Comparison of ENCODE assay signal across 10 cellular contexts in genomic region chr1:158366783-158367182, GRCh38. TPM values are rescaled to one million over a fixed set of nuclear protein-coding genes. Genes with fewer than 3 reads are reported as not detected.
"Had no signal": no experiment of that assay in that cellular context is flagged by ENCODE, and none has a peak within 500 bp of the region (broad histone marks: within the 10 kb centered on the region; RNA-seq: fewer than 3 reads in every experiment).

No MANE protein-coding gene starts in this region.

- H3K9ac ChIP-seq: GM23248 had no signal

- H3K4me3 Mint-ChIP-seq: HFFc6 had no signal

- H2AFZ ChIP-seq: GM23248 had no signal

- DNase-seq: GM23248, GOT3, H7, HFFc6, IMR-90, KBM-7 had no signal

- H3K27ac Mint-ChIP-seq: HFFc6 had no signal

- H3K36me3 ChIP-seq: HAP-1 had no signal

- ATAC-seq: HCT116 had no signal

- H3K4me3 ChIP-seq: GM23248, HAP-1 had no signal

- H3K9me3 ChIP-seq: HAP-1 had no signal

- H3K27ac ChIP-seq: GM23248, HL-60 had no signal

- H3K4me1 ChIP-seq: HAP-1 had no signal

RNA-seq across cellular contexts. Expression of gene CD1E, which starts 13.1 kb away (rescaled TPM):
- total RNA-seq: GM23248, H4, H7, HFFc6, IMR-90 had no signal
- polyA plus RNA-seq: GM23248, IMR-90 had no signal

RNA-seq across cellular contexts. Expression of gene OR10T2, which starts 32.5 kb away (rescaled TPM):
- total RNA-seq: GM23248, H4, H7, HFFc6, IMR-90 had no signal
- polyA plus RNA-seq: GM23248, IMR-90 had no signal

RNA-seq across cellular contexts. Expression of gene CD1B, which starts 35.5 kb away (rescaled TPM):
- total RNA-seq: GM23248, H4, H7, HFFc6, IMR-90 had no signal
- polyA plus RNA-seq: GM23248, IMR-90 had no signal

RNA-seq across cellular contexts. Expression of gene OR10K2, which starts 59.3 kb away (rescaled TPM):
- total RNA-seq: GM23248, H4, H7, HFFc6, IMR-90 had no signal
- polyA plus RNA-seq: GM23248, IMR-90 had no signal
